1 cellular context compared by ENCODE assay signal in the genomic region with DNA sequence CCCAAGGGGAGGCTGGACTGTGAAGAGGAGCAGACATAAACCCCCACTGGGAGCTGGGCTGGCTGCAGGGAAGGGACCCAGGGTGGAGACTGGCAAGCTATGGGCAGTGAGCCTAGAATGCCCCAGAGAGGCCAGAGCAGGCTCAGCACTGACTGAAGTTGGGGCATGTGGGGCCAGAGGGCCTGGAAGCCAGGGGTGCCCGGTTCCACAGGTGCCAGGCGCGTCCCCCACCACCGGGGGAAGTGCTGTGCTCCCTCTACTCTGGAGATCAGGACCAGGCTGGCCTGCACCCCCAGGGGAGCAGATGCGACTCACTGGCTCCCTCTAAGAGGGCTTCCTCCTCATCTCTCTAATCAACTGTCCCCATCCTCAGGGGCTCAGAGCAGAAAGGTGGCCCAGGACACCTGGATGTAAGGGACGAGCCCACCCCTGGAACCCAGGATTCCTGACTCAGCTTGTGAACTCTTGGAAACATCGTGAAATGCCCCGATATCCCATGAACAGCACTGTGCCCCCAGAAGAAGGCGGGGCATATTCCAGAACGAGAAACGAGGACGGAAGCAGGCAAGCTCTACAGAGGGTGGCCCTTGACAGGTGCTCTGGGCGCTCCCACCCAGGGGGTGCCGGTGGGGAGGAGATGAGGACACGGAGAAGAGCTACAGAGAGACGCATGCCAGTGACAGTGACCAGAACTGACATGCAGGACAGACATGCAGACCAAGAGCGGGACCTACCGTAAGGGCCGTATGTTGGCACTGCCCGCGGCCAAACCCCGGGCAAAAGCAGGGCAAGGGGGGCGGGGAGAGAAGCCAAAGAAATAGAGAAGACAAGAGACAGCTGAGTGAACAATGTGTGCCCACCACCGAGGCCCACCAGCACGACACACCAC.
TF ChIP-seq lines count a peak whose summit lies in the region.

No MANE protein-coding gene starts in this region.

TF ChIP-seq in A549, 52 proteins besides CTCF, POLR2A, EP300 and RAD21 (continued from another document):
- TF ChIP-seq, protein P1, sequence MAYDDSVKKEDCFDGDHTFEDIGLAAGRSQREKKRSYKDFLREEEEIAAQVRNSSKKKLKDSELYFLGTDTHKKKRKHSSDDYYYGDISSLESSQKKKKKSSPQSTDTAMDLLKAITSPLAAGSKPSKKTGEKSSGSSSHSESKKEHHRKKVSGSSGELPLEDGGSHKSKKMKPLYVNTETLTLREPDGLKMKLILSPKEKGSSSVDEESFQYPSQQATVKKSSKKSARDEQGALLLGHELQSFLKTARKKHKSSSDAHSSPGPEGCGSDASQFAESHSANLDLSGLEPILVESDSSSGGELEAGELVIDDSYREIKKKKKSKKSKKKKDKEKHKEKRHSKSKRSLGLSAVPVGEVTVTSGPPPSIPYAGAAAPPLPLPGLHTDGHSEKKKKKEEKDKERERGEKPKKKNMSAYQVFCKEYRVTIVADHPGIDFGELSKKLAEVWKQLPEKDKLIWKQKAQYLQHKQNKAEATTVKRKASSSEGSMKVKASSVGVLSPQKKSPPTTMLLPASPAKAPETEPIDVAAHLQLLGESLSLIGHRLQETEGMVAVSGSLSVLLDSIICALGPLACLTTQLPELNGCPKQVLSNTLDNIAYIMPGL (CRISPR knock-in tag; IDR thresholded peaks at IDR 0.05; ENCODE audit: borderline replicate concordance), result no peak
- TF ChIP-seq JUN (IDR thresholded peaks at IDR 0.05) (no peak), PHF8 (IDR thresholded peaks at IDR 0.05; ENCODE audit: borderline replicate concordance, low read depth) (no peak), EHMT2 (IDR thresholded peaks at IDR 0.05; ENCODE audit: low read depth) (no peak), KDM5A (IDR thresholded peaks at IDR 0.05) (no peak), ZFP36 (IDR thresholded peaks at IDR 0.05; ENCODE audit: borderline replicate concordance, partially characterized antibody) (no peak), MAFK (IDR thresholded peaks at IDR 0.05; ENCODE audit: partially characterized antibody) (no peak), RARB (CRISPR knock-in tag; IDR thresholded peaks at IDR 0.05) (no peak), HOXB5 (CRISPR knock-in tag; IDR thresholded peaks at IDR 0.05) (no peak), ZNF302 (CRISPR knock-in tag; IDR thresholded peaks at IDR 0.05) (no peak)
- TF ChIP-seq, protein P2, sequence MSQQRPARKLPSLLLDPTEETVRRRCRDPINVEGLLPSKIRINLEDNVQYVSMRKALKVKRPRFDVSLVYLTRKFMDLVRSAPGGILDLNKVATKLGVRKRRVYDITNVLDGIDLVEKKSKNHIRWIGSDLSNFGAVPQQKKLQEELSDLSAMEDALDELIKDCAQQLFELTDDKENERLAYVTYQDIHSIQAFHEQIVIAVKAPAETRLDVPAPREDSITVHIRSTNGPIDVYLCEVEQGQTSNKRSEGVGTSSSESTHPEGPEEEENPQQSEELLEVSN (IDR thresholded peaks at IDR 0.05; ENCODE audit: borderline replicate concordance, low read depth), result no peak
